In genomic region chr1:8025671-8026144, GRCh38 we compare ENCODE assay signal across 8 cellular contexts. TPM values are rescaled to one million over a fixed set of nuclear protein-coding genes. Genes with fewer than 3 reads are reported as not detected.
DNase-seq lines count a peak whose midpoint lies in the region; ATAC-seq, FAIRE-seq and TF ChIP-seq lines count a peak whose summit lies in the region.

No MANE protein-coding gene starts in this region.

- RAD21 ChIA-PET in HCT116 (lab: Charles Lee; ENCODE audit: low non-redundant PET in 1 of 2, low total read pairs in 2 of 2, uncharacterized antibody in 2 of 2, unreplicated experiment in 2 of 2) = no interaction called here

- H3K36me3 ChIP-seq in HCT116 (ENCODE audit: control insufficient read depth in 1 of 2, insufficient read depth in 2 of 2, low read length in 2 of 2) (peaks cover 23 to 38% of the 10 kb centered on the region in 2 experiments), iPS DF 6.9 (ENCODE audit: control insufficient read depth, insufficient read depth, low read length) (no peaks in the 10 kb centered on the region; the same call in 1 of the 2 replicates)

- CTCF ChIA-PET in HCT116 (lab: Charles Lee) = no interaction called here
- CTCF ChIA-PET in activated CD8-positive, alpha-beta T cell treated with anti-CD3 and anti-CD28 coated beads for 36 hours (lab: Charles Lee) = interaction anchor here (2.3 kb wide), 1 partner anchor 289 kb away, joined by 11 read pairs; no protein-coding TSS in a partner anchor

- DNase-seq in GM12891 (ENCODE audit: insufficient read length, low spot score) = peak; percentile 15
- no peak for DNase-seq in HCT116 (ENCODE audit: low read depth, low spot score)
- DNase-seq in activated CD8-positive, alpha-beta T cell treated with anti-CD3 and anti-CD28 coated beads for 36 hours = peak; percentile 7
- no peak for DNase-seq in iPS DF 6.9 (ENCODE audit: low read depth, low spot score)
- DNase-seq in stimulated activated naive B cell treated with anti-CD40 and anti-IgM and Interleukin-4, amounts not matched to agents 10 μg/mL and 1 μg/mL and 100 μg/mL, for 72 hours = no peak
- no peak for DNase-seq in stimulated activated CD4-positive, alpha-beta T cell treated with anti-CD3 and anti-CD28 coated beads, Interleukin-1b, Interleukin-23, amount 100 ng/mL, for 48 hours
- no peak for DNase-seq in DMS153 (lab: John Stamatoyannopoulos, UW)
- no peak for DNase-seq in ACHN

- no CpG with 5 or more reads among the region's 69 CpGs for WGBS in iPS DF 6.9 (ENCODE audit: insufficient coverage, insufficient read length)

- POLR2A ChIA-PET in HCT116 (lab: Charles Lee) = interaction anchor here (0.6 to 7.5 kb wide), 18 partner anchors 12 to 316 kb away, joined by 3 to 80 read pairs (median 6); no protein-coding TSS in a partner anchor
- POLR2A ChIA-PET in activated CD8-positive, alpha-beta T cell treated with anti-CD3 and anti-CD28 coated beads for 36 hours (lab: Charles Lee) = no interaction called here

- H2AFZ ChIP-seq in HCT116 (ENCODE audit: low read depth, low read length, poor library complexity, severe bottlenecking) = no peak overlapping the region

- H4K20me1 ChIP-seq in HCT116 (ENCODE audit: insufficient read depth) = peaks cover 42% of the 10 kb centered on the region

- BruUV-seq in HCT116 (replicated peaks; lab: Mats Ljungman, UMichigan) = no TSS peak

- no peaks in the 10 kb centered on the region for H3K27me3 ChIP-seq in HCT116 (ENCODE audit: insufficient read depth, low read length)
- no peaks in the 10 kb centered on the region; the same call in 1 of the 2 replicates for H3K27me3 ChIP-seq in iPS DF 6.9 (ENCODE audit: control insufficient read depth, insufficient read depth, low read length)

- no peaks in the 10 kb centered on the region for H3K9me3 Mint-ChIP-seq in activated CD8-positive, alpha-beta T cell treated with anti-CD3 and anti-CD28 coated beads for 36 hours
- H3K9me3 Mint-ChIP-seq in stimulated activated naive B cell treated with anti-CD40 and anti-IgM and Interleukin-4, amounts not matched to agents 10 μg/mL and 1 μg/mL and 100 μg/mL, for 72 hours = no peaks in the 10 kb centered on the region

- TF ChIP-seq POLR2A in GM12891 (IDR thresholded peaks at IDR 0.05; ENCODE audit: low read depth, low read length) (no peak), HCT116 (IDR thresholded peaks at IDR 0.05; ENCODE audit: borderline replicate concordance, extremely low read depth, insufficient read depth, insufficient read length) (no peak)

- no peak for TF ChIP-seq CTCF in HCT116 (IDR thresholded peaks at IDR 0.05 in 2 of 3, conservative IDR thresholded peaks at IDR 0.05 in 1 of 3; ENCODE audit: borderline replicate concordance in 1 of 3, insufficient read depth in 1 of 3, low read depth in 2 of 3, low read length in 2 of 3)
- no peak for TF ChIP-seq CTCF in activated CD8-positive, alpha-beta T cell treated with anti-CD3 and anti-CD28 coated beads for 36 hours (IDR thresholded peaks at IDR 0.05)

- no peaks in the 10 kb centered on the region for H3K36me3 Mint-ChIP-seq in activated CD8-positive, alpha-beta T cell treated with anti-CD3 and anti-CD28 coated beads for 36 hours (ENCODE audit: low read depth)
- H3K36me3 Mint-ChIP-seq in stimulated activated naive B cell treated with anti-CD40 and anti-IgM and Interleukin-4, amounts not matched to agents 10 μg/mL and 1 μg/mL and 100 μg/mL, for 72 hours = peaks cover 4 to 7% of the 10 kb centered on the region in 2 donors

- peaks cover 32% of the 10 kb centered on the region for H3K27me3 Mint-ChIP-seq in activated CD8-positive, alpha-beta T cell treated with anti-CD3 and anti-CD28 coated beads for 36 hours
- H3K27me3 Mint-ChIP-seq in stimulated activated naive B cell treated with anti-CD40 and anti-IgM and Interleukin-4, amounts not matched to agents 10 μg/mL and 1 μg/mL and 100 μg/mL, for 72 hours = peaks cover 17 to 20% of the 10 kb centered on the region in 2 donors

- H3K4me1 ChIP-seq in HCT116 (ENCODE audit: control insufficient read depth in 1 of 2, insufficient read depth in 2 of 2, low read length in 2 of 2) (peaks cover 67 to 88% of the 10 kb centered on the region in 2 experiments), iPS DF 6.9 (ENCODE audit: control insufficient read depth, insufficient read depth, low read length) (peaks cover 7% of the 10 kb centered on the region; the same call in 1 of the 2 replicates)

- peak overlapping the region; percentile 95 for H3K4me2 ChIP-seq in HCT116 (ENCODE audit: low read length)

- peaks cover 72% of the 10 kb centered on the region for H3K79me2 ChIP-seq in HCT116 (ENCODE audit: insufficient read depth, low read length)

- peak overlapping the region; percentile 79 for H3K4me3 Mint-ChIP-seq in activated CD8-positive, alpha-beta T cell treated with anti-CD3 and anti-CD28 coated beads for 36 hours
- H3K4me3 Mint-ChIP-seq in stimulated activated naive B cell treated with anti-CD40 and anti-IgM and Interleukin-4, amounts not matched to agents 10 μg/mL and 1 μg/mL and 100 μg/mL, for 72 hours = peak overlapping the region; percentile 84 to 87

- H3K27ac ChIP-seq in HCT116 (ENCODE audit: low read depth, low read length) = peak overlapping the region; percentile 99
- no peak overlapping the region for H3K27ac ChIP-seq in iPS DF 6.9 (ENCODE audit: low read length)

- intact Hi-C loops in HCT116 (cut with micrococcal nuclease) = loop anchor here (1.0 to 5.0 kb wide), 4 partner anchors 52 to 169 kb away; no protein-coding TSS in a partner anchor
- intact Hi-C loops in activated CD8-positive, alpha-beta T cell treated with anti-CD3 and anti-CD28 coated beads for 36 hours (cut with micrococcal nuclease) = loop anchor here (5.0 kb wide), 1 partner anchor 292 kb away; the partner anchor contains the start of gene SLC45A1

- TF ChIP-seq RAD21 in HCT116 (IDR thresholded peaks at IDR 0.05; ENCODE audit: low read depth) = no peak

- H3K27ac Mint-ChIP-seq in activated CD8-positive, alpha-beta T cell treated with anti-CD3 and anti-CD28 coated beads for 36 hours = no peak overlapping the region
- H3K27ac Mint-ChIP-seq in stimulated activated naive B cell treated with anti-CD40 and anti-IgM and Interleukin-4, amounts not matched to agents 10 μg/mL and 1 μg/mL and 100 μg/mL, for 72 hours = peak overlapping the region; percentile 86

- in situ Hi-C loops in ACHN (cut with HindIII; ENCODE audit: low pct_ligation_motif_present, low pct_unique_long_range_greater_than_20kb, low sequenced_read_pairs) = no loop called here

- peak overlapping the region; percentile 91 for H3K9ac ChIP-seq in HCT116 (ENCODE audit: low read length)

- no peak; the same call in 1 of the 2 replicates for ATAC-seq in HCT116
- ATAC-seq in activated CD8-positive, alpha-beta T cell treated with anti-CD3 and anti-CD28 coated beads for 36 hours = peak; percentile 14
- ATAC-seq in stimulated activated naive B cell treated with anti-CD40 and anti-IgM and Interleukin-4, amounts not matched to agents 10 μg/mL and 1 μg/mL and 100 μg/mL, for 72 hours (replicated peaks) = peak; percentile 27 to 28

- H3K4me3 ChIP-seq in HCT116 (replicated peaks in 1 of 2; ENCODE audit: low read depth in 1 of 2, low read length in 2 of 2) (peak overlapping the region; percentile 88 to 93), iPS DF 6.9 (ENCODE audit: low read length) (peak overlapping the region; percentile 92)

- no peaks in the 10 kb centered on the region for H3K9me2 ChIP-seq in HCT116 (ENCODE audit: insufficient read depth)

- FAIRE-seq in GM12891 (lab: Jason Lieb, UNC) = no peak

- H3K9me3 ChIP-seq in HCT116 (ENCODE audit: control insufficient read depth in 1 of 2, insufficient read depth in 1 of 2, low read depth in 1 of 2, low read length in 2 of 2) (no peaks in the 10 kb centered on the region), iPS DF 6.9 (ENCODE audit: control insufficient read depth, insufficient read depth, low read length) (no peaks in the 10 kb centered on the region)

- H3K4me1 Mint-ChIP-seq in activated CD8-positive, alpha-beta T cell treated with anti-CD3 and anti-CD28 coated beads for 36 hours (ENCODE audit: low read depth) = peaks cover 9% of the 10 kb centered on the region
- peaks cover 11 to 14% of the 10 kb centered on the region in 2 donors for H3K4me1 Mint-ChIP-seq in stimulated activated naive B cell treated with anti-CD40 and anti-IgM and Interleukin-4, amounts not matched to agents 10 μg/mL and 1 μg/mL and 100 μg/mL, for 72 hours

TF ChIP-seq in GM12891, 5 proteins besides CTCF, POLR2A, EP300 and RAD21:
- TF ChIP-seq POLR2AphosphoS5 (IDR thresholded peaks at IDR 0.05; ENCODE audit: low read depth, low read length) = no peak
- TF ChIP-seq POU2F2 (IDR thresholded peaks at IDR 0.05; ENCODE audit: low read depth, low read length) = no peak
- TF ChIP-seq PAX5 (IDR thresholded peaks at IDR 0.05; ENCODE audit: insufficient read depth, low read length, severe bottlenecking) = no peak

TF ChIP-seq in HCT116, 20 proteins besides CTCF, POLR2A, EP300 and RAD21 (continues in another document):
- no peak for TF ChIP-seq SIN3A (IDR thresholded peaks at IDR 0.05; ENCODE audit: low read depth)
- TF ChIP-seq CEBPB (IDR thresholded peaks at IDR 0.05; ENCODE audit: low read depth) = no peak
- TF ChIP-seq SP1 (IDR thresholded peaks at IDR 0.05; ENCODE audit: low read depth) = no peak
- no peak for TF ChIP-seq FOSL1 (IDR thresholded peaks at IDR 0.05; ENCODE audit: low read depth)
- TF ChIP-seq ZNF274 (IDR thresholded peaks at IDR 0.05; ENCODE audit: low read depth, low read length) = no peak
- TF ChIP-seq YY1 (IDR thresholded peaks at IDR 0.05; ENCODE audit: extremely low read depth, insufficient replicate concordance, low read depth, low read length) = no peak
- no peak for TF ChIP-seq ZFX (IDR thresholded peaks at IDR 0.05)
- TF ChIP-seq POLR2AphosphoS5 (IDR thresholded peaks at IDR 0.05; ENCODE audit: low read depth, low read length) = no peak
- TF ChIP-seq ZBTB33 (IDR thresholded peaks at IDR 0.05; ENCODE audit: extremely low read depth, insufficient replicate concordance, low read length) = no peak
- TF ChIP-seq EZH2 (IDR thresholded peaks at IDR 0.05) = no peak

RNA-seq across cellular contexts. Expression of gene ERRFI1, which starts 0.4 kb away (rescaled TPM):
- polyA plus RNA-seq in GM12891 (2012; ENCODE audit: low read depth, missing spikeins) = 3.6 TPM
- 777 TPM for total RNA-seq in HCT116 (2021; ENCODE audit: unreplicated experiment)
- 536 and 725 TPM in 2 replicates for polyA plus RNA-seq in HCT116 (2012)
- 1 to 10 TPM; 1.6 to 2.2 TPM for total RNA-seq in activated CD8-positive, alpha-beta T cell treated with anti-CD3 and anti-CD28 coated beads for 36 hours

Comparison
In these comparisons a context has a peak if more than half of its experiments do, and no peak if none do; other contexts are left out.
1. DNase-seq: peak in GM12891 (single experiment) and activated CD8-positive, alpha-beta T cell treated with anti-CD3 and anti-CD28 coated beads for 36 hours (single experiment); none in HCT116 (single experiment), iPS DF 6.9 (single experiment), stimulated activated naive B cell treated with anti-CD40 and anti-IgM and Interleukin-4, amounts not matched to agents 10 μg/mL and 1 μg/mL and 100 μg/mL, for 72 hours (single experiment), stimulated activated CD4-positive, alpha-beta T cell treated with anti-CD3 and anti-CD28 coated beads, Interleukin-1b, Interleukin-23, amount 100 ng/mL, for 48 hours (single experiment), DMS153 (single experiment) and ACHN (single experiment).
2. RNA of gene ERRFI1, which starts 0.4 kb away (total RNA-seq): 777 TPM in HCT116 (single experiment); 1.6 to 2.2 TPM in activated CD8-positive, alpha-beta T cell treated with anti-CD3 and anti-CD28 coated beads for 36 hours; every median in the first group is over 100 times any median in the second.